In the genomic region with DNA sequence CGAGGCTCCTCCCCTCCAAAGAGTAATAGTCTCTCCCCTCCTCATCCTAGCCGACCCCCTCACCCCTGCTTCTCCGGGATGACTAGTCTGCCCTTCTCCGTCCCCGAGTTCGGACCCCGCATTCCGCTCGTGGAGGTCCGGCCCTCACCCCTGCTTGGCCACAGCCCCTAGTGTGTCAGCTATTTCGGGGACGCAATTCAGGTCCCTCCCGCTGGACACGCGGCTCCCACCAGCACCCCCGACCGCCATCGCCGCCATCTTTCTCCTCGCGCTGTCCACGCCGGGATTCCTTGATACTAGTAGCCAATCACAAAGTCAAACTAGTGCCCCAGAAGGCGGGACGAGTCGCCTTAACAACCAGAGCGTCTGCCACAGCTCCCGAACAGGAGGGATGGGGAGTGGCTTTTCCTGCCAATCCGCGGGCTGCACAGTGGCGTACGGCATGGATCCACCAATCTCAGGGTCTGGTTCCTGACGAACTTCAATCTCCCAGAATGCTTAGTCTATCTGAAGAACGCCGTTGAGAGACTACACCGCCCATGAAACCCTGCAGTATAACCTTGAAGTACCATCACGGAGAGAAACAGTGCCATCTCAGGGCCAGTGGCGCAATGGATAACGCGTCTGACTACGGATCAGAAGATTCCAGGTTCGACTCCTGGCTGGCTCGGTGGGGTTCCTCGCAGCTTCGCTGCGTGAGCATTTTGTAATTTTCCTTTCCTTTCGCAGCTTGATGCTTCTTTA, we compare ENCODE assay signal across 8 cellular contexts. TPM values are rescaled to one million over a fixed set of nuclear protein-coding genes. Genes with fewer than 3 reads are reported as not detected.
A peak's percentile ranks its signal among the peaks of the same experiment; 100 is the strongest.
DNase-seq lines count a peak whose midpoint lies in the region; ATAC-seq and TF ChIP-seq lines count a peak whose summit lies in the region.

A gene (minus strand): TSS at position 273 of the 744 bp plus-strand sequence. CDS start 15 bp downstream, at position 258.

- no peaks in the 10 kb centered on the region for H4K20me1 ChIP-seq in OCI-LY1 (ENCODE audit: insufficient read depth, low read length)

- H3K27ac ChIP-seq in OCI-LY1 (ENCODE audit: low read depth, low read length, poor library complexity, severe bottlenecking) (peak within 1 kb of the TSS; percentile 66), mesodermal cell (ENCODE audit: low read depth, low read length, severe bottlenecking) (peak within 1 kb of the TSS; percentile 83)

- 0% methylated on average over 30 to 47 of the region's 47 CpGs for WGBS in mesodermal cell (ENCODE audit: insufficient coverage in 2 of 2), 2 experiments

- H3K4me2 ChIP-seq in OCI-LY1 (ENCODE audit: low read length) = peak within 1 kb of the TSS; percentile 91

- H3K79me2 ChIP-seq in OCI-LY1 (ENCODE audit: insufficient read depth, low read length) = peaks cover 12% of the 10 kb centered on the region

- ATAC-seq in GM21526 (IDR thresholded peaks at IDR 0.05; ENCODE audit: low FRiP score, unreplicated experiment) = peak; percentile 83

- TF ChIP-seq CTCF in OCI-LY1 (IDR thresholded peaks at IDR 0.05; ENCODE audit: low read length) = no peak
- no peak for TF ChIP-seq CTCF in endothelial cell (IDR thresholded peaks at IDR 0.05; ENCODE audit: unreplicated experiment)

- peaks cover 36% of the 10 kb centered on the region for H3K4me1 ChIP-seq in OCI-LY1 (ENCODE audit: insufficient read depth, low read length, severe bottlenecking)
- peaks cover 3% of the 10 kb centered on the region for H3K4me1 ChIP-seq in mesodermal cell (ENCODE audit: control insufficient read depth, insufficient read depth, low read length, poor library complexity, severe bottlenecking)

- H3K4me3 Mint-ChIP-seq in endothelial cell (ENCODE audit: unreplicated experiment) = no peak within 1 kb of the TSS

- peak within 1 kb of the TSS; percentile 68; the same call in 1 of the 2 replicates for H2AFZ ChIP-seq in OCI-LY1 (ENCODE audit: low read length)

- no peaks in the 10 kb centered on the region for H3F3A ChIP-seq in OCI-LY1 (ENCODE audit: insufficient read depth, low read length)

- H3K36me3 Mint-ChIP-seq in endothelial cell (ENCODE audit: low read depth, unreplicated experiment) = peaks cover 10% of the 10 kb centered on the region

- H3K4me1 Mint-ChIP-seq in endothelial cell (ENCODE audit: unreplicated experiment) = peaks cover 10% of the 10 kb centered on the region

- H3K9ac ChIP-seq in OCI-LY1 (ENCODE audit: low read length) = peak within 1 kb of the TSS; percentile 96

- no peaks in the 10 kb centered on the region for H3K27me3 Mint-ChIP-seq in endothelial cell (ENCODE audit: unreplicated experiment)

- no peaks in the 10 kb centered on the region for H3K9me3 Mint-ChIP-seq in endothelial cell (ENCODE audit: unreplicated experiment)

- H3K9me3 ChIP-seq in OCI-LY1 (ENCODE audit: low read length) (no peaks in the 10 kb centered on the region), mesodermal cell (ENCODE audit: control insufficient read depth, low read length) (no peaks in the 10 kb centered on the region)

- DNase-seq in DMS 273 (lab: John Stamatoyannopoulos, UW; ENCODE audit: unreplicated experiment) (peak; percentile 99), HuH-7 (ENCODE audit: low spot score) (peak; percentile 93), endothelial cell (ENCODE audit: low spot score) (peak; percentile 97)
- peak; percentile 97 for DNase-seq in activated CD8-positive, alpha-beta memory T cell treated with anti-CD3 and anti-CD28 coated beads, Interleukin-2, amount 50 U/mL, for 4 hours
- peak; percentile 95 to 97 for DNase-seq in stimulated activated CD8-positive, alpha-beta memory T cell treated with anti-CD3 and anti-CD28 coated beads, Interleukin-15, amount 100 ng/mL, for 4 hours (ENCODE audit: low read depth in 2 of 2)

- peaks cover 29% of the 10 kb centered on the region for H3K36me3 ChIP-seq in OCI-LY1 (ENCODE audit: insufficient read depth, low read length)
- peaks cover 28% of the 10 kb centered on the region for H3K36me3 ChIP-seq in mesodermal cell (ENCODE audit: control insufficient read depth, insufficient read depth, low read length)

- H3K4me3 ChIP-seq in OCI-LY1 (ENCODE audit: low read depth, low read length, poor library complexity, severe bottlenecking) = peak within 1 kb of the TSS; percentile 97
- H3K4me3 ChIP-seq in mesodermal cell (ENCODE audit: extremely low read depth, insufficient read depth, low read length, poor library complexity, severe bottlenecking) = peak within 1 kb of the TSS; percentile 78

- no peak within 1 kb of the TSS for H3K27ac Mint-ChIP-seq in endothelial cell (ENCODE audit: unreplicated experiment)

- no peaks in the 10 kb centered on the region for H3K27me3 ChIP-seq in OCI-LY1 (ENCODE audit: insufficient read depth, low read length)

- H3K9me2 ChIP-seq in OCI-LY1 (ENCODE audit: low read depth, low read length) = no peaks in the 10 kb centered on the region

RNA-seq across cellular contexts. Expression of the gene that starts here (rescaled TPM):
- 57.9 TPM for total RNA-seq in endothelial cell (ENCODE audit: unreplicated experiment)
- 85.0 TPM for polyA plus RNA-seq in mesodermal cell (2013, experiment 1 of 2)
- 88.3 TPM for polyA plus RNA-seq in mesodermal cell (2013, experiment 2 of 2)

Comparison
In these comparisons a context has a peak if more than half of its experiments do, and no peak if none do; other contexts are left out.
1. Peak in every context shown above with its lines: DNase-seq, ATAC-seq, H3K4me3 ChIP-seq and H3K27ac ChIP-seq.